ENCODE assay signal across 10 cellular contexts in the genomic region with DNA sequence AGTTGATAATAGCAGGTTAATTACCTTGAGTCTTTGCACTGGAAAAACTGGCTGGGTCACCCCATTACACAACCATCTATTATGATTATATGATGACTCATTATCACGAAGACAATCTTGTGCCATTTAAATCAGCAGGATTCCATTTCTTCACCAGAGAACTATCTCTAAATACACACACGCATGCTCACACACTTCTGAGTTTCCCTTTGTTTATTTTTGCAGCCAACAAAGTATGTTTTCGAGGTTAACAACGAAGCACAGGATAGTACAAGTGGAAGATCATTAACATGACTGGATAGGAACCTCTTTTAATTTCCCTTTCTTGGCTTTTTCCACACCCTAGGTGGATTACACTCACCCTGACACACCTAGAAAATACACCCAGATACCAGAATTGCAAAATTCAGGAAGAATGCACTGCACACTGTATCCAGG. TPM values are rescaled to one million over a fixed set of nuclear protein-coding genes. Genes with fewer than 3 reads are reported as not detected.
DNase-seq lines count a peak whose midpoint lies in the region; ATAC-seq, FAIRE-seq and TF ChIP-seq lines count a peak whose summit lies in the region.
"Had no signal": no experiment of that assay in that cellular context is flagged by ENCODE, and none has a peak within 500 bp of the region (broad histone marks: within the 10 kb centered on the region; RNA-seq: fewer than 3 reads in every experiment).

No MANE protein-coding gene starts in this region.

- H3K27ac ChIP-seq in keratinocyte (ENCODE audit: control insufficient read depth, insufficient read depth, low read length) = peak overlapping the region; percentile 96

- FAIRE-seq in keratinocyte (lab: Jason Lieb, UNC) = peak; percentile 85

- no peaks in the 10 kb centered on the region for H3K9me3 ChIP-seq in keratinocyte (ENCODE audit: control insufficient read depth, low read depth, low read length)

- no peak for TF ChIP-seq CTCF in WI38 (IDR thresholded peaks at IDR 0.05; ENCODE audit: low read depth, low read length)
- TF ChIP-seq CTCF in keratinocyte (optimal IDR thresholded peaks at IDR 0.05 in 1 of 3, IDR thresholded peaks at IDR 0.05 in 1 of 3, conservative IDR thresholded peaks at IDR 0.05 in 1 of 3; ENCODE audit: extremely low read depth in 1 of 3, insufficient read depth in 2 of 3, low read length in 3 of 3) = no peak

- peaks cover 14% of the 10 kb centered on the region for H3K79me2 ChIP-seq in keratinocyte (ENCODE audit: control insufficient read depth, insufficient read depth, low read length)

- H3K27me3 ChIP-seq in keratinocyte (ENCODE audit: control insufficient read depth, extremely low read depth, insufficient read depth, low read length) = no peaks in the 10 kb centered on the region

- no peak overlapping the region for H2AFZ ChIP-seq in keratinocyte (ENCODE audit: control insufficient read depth, low read length)

- ATAC-seq in HG02840 (IDR thresholded peaks at IDR 0.05; ENCODE audit: low FRiP score, unreplicated experiment) = no peak

- H3K4me3 ChIP-seq in WI38 (ENCODE audit: low read depth, low read length) = peak overlapping the region; percentile 25
- H3K4me3 ChIP-seq in keratinocyte (ENCODE audit: control insufficient read depth in 2 of 3, extremely low read depth in 1 of 3, insufficient read depth in 2 of 3, low read depth in 1 of 3, low read length in 3 of 3) = peak overlapping the region in 1 of 3 experiments; percentile 47

- H3K4me2 ChIP-seq in keratinocyte (ENCODE audit: control insufficient read depth, extremely low read depth, insufficient read depth, low read depth, low read length) = peak overlapping the region; percentile 88

- dilution Hi-C loops in keratinocyte (cut with MboI; ENCODE audit: extremely low pct_ligation_motif_present, low sequenced_read_pairs) = no loop called here

- DNase-seq in A172 (ENCODE audit: low spot score) = peak; percentile 84
- peak; percentile 92 for DNase-seq in HT-29 (ENCODE audit: low spot score)
- no peak for DNase-seq in keratinocyte (ENCODE audit: low read depth, low spot score)
- DNase-seq in NCI-H1092 treated with DMSO at 0.1 percent for 48 hours (lab: John Stamatoyannopoulos, UW) = no peak
- DNase-seq in activated CD4-positive, alpha-beta T cell treated with anti-CD3 and anti-CD28 coated beads, Interleukin-2, amount 50 U/mL, for 4 hours = no peak
- DNase-seq in HK-2 (ENCODE audit: unreplicated experiment) = no peak
- DNase-seq: activated T-cell treated with anti-CD3 and anti-CD28 coated beads, Interleukin-2, amount 50 U/mL, for 1 hour; CD8-positive, alpha-beta memory T cell had no signal

- H3K4me1 ChIP-seq in keratinocyte (ENCODE audit: control insufficient read depth, extremely low read depth, insufficient read depth, low read length) = peaks cover 43% of the 10 kb centered on the region

- peaks cover 5 to 14% of the 10 kb centered on the region in 2 experiments for H3K36me3 ChIP-seq in keratinocyte (ENCODE audit: control insufficient read depth in 2 of 2, extremely low read depth in 1 of 2, insufficient read depth in 2 of 2, low read length in 2 of 2)

- H3K9me1 ChIP-seq in keratinocyte (ENCODE audit: control insufficient read depth, extremely low read depth, insufficient read depth, low read length) = peaks cover 2% of the 10 kb centered on the region

- H3K9ac ChIP-seq in keratinocyte (ENCODE audit: control insufficient read depth, extremely low read depth, insufficient read depth, low read length) = peak overlapping the region; percentile 66

- H4K20me1 ChIP-seq in keratinocyte (ENCODE audit: control insufficient read depth, extremely low read depth, insufficient read depth, low read length) = no peaks in the 10 kb centered on the region

RNA-seq across cellular contexts. Expression of gene PERP, which starts 18.9 kb away (rescaled TPM):
- 71.5 and 96.5 TPM in 2 replicates for total RNA-seq in A172 (2014; rRNA removed; shearing (Covaris generic))
- total RNA-seq in HT-29 (2014; rRNA removed; shearing (Covaris generic)) = 69.0 and 71.2 TPM in 2 replicates
- polyA plus RNA-seq in keratinocyte = 279 to 543 TPM (median 525 TPM) in 3 replicates
- 758 TPM for polyA plus RNA-seq in keratinocyte (2011; ENCODE audit: low read depth)
- 314 and 475 TPM in 2 replicates for polyA plus RNA-seq in keratinocyte (2011; cell fraction: cytosol; rRNA removed)
- polyA plus RNA-seq in keratinocyte (2011; cell fraction: nucleus; rRNA removed) = 637 and 791 TPM in 2 replicates
- 460 and 1,316 TPM in 2 replicates for polyA plus RNA-seq in keratinocyte (2012; ENCODE audit: low replicate concordance)
- 284 to 461 TPM (median 304 TPM) in 3 replicates for polyA minus RNA-seq in keratinocyte
- 500 TPM for polyA minus RNA-seq in keratinocyte (2011; cell fraction: cytosol; rRNA and poly(A)+ RNA removed)
- polyA minus RNA-seq in keratinocyte (2011; cell fraction: nucleus; rRNA and poly(A)+ RNA removed) = 327 and 470 TPM in 2 replicates

Comparison
In these comparisons a context has a peak if more than half of its experiments do, and no peak if none do; other contexts are left out.
1. DNase-seq: peak in A172 (single experiment) and HT-29 (single experiment); none in keratinocyte (single experiment), NCI-H1092 treated with DMSO at 0.1 percent for 48 hours (single experiment), activated CD4-positive, alpha-beta T cell treated with anti-CD3 and anti-CD28 coated beads, Interleukin-2, amount 50 U/mL, for 4 hours (0 of 2) and HK-2 (single experiment).